ENCODE assay signal across 8 cellular contexts in the genomic region with DNA sequence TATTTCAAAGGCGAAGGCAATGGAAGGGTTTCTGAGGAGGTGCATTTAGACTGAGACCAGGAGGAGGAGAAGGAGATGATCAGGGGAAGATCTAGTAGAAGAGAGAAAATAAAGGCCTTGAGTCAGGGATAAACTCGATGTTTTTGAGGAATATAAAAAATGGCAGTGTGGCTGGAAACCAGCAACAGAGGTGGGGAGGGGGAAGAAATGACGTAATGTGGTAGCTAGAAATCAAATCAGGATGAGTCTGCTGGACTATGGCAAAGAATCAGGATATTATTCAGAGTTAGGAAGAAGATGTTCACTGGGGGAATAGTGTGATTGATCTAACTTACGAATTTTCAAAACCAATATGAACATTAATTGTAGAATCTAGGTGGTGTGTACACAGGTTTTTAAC.
"Had no signal": no experiment of that assay in that cellular context is flagged by ENCODE, and none has a peak within 500 bp of the region (broad histone marks: within the 10 kb centered on the region; RNA-seq: fewer than 3 reads in every experiment).

No MANE protein-coding gene starts in this region.

- H3K4me3 ChIP-seq: GM23338, K562 had no signal

- H3K27ac Mint-ChIP-seq: GM23338, HFFc6 had no signal

- H3K27ac ChIP-seq: HL-60 had no signal

- H3K4me3 Mint-ChIP-seq: GM23338, HFFc6 had no signal

- FAIRE-seq: K562 had no signal

- DNase-seq: H7, HCEC 1CT, HFFc6, IMR-90, KG1 had no signal

- H3K9me3 Mint-ChIP-seq: GM23338 had no signal

- H2AFZ ChIP-seq: GM23338 had no signal

- H3K4me2 ChIP-seq: GM23338 had no signal
